8 cellular contexts compared by ENCODE assay signal in genomic region chr2:69643602-69644505, GRCh38. TPM values are rescaled to one million over a fixed set of nuclear protein-coding genes. Genes with fewer than 3 reads are reported as not detected.
DNase-seq lines count a peak whose midpoint lies in the region; ATAC-seq and TF ChIP-seq lines count a peak whose summit lies in the region.

TSS of gene AAK1 (minus strand) at chr2:69643739. CDS start at chr2:69643040, 699 bp downstream.

- H3K4me2 ChIP-seq in parathyroid adenoma (ENCODE audit: low read length) = peak within 1 kb of the TSS; percentile 89

- H3K9me3 Mint-ChIP-seq in activated naive CD8-positive, alpha-beta T cell treated with anti-CD3 and anti-CD28 coated beads, Interleukin-2, amount 50 U/mL, for 24 hours = peaks cover 4% of the 10 kb centered on the region

- CTCF ChIA-PET in GM10248 (lab: Yijun Ruan, JAX) = interaction anchor here (0.7 to 2.8 kb wide), 11 partner anchors 10 to 206 kb away, joined by 3 to 14 read pairs (median 3); partner anchors contain the start of gene NFU1

- H3K4me3 ChIP-seq in parathyroid adenoma (ENCODE audit: low read depth, low read length) (peak within 1 kb of the TSS; percentile 98), tibial artery (peak within 1 kb of the TSS; percentile 91 to 98)

- peak; percentile 51 for ATAC-seq in HG02678 (IDR thresholded peaks at IDR 0.05; ENCODE audit: unreplicated experiment)
- ATAC-seq in activated naive CD8-positive, alpha-beta T cell treated with anti-CD3 and anti-CD28 coated beads, Interleukin-2, amount 50 U/mL, for 24 hours = peak; percentile 58
- peak; percentile 95 for ATAC-seq in Right ventricle myocardium superior (ENCODE audit: poor library complexity)

- POLR2A ChIA-PET in GM10248 (lab: Yijun Ruan, JAX) = interaction anchor here (0.7 kb wide), 1 partner anchor 8 kb away, joined by 4 read pairs; no protein-coding TSS in a partner anchor

- H3K4me1 ChIP-seq in parathyroid adenoma (peaks cover 17% of the 10 kb centered on the region), tibial artery (peaks cover 0 to 43% (median 32%) of the 10 kb centered on the region in 4 donors)

- H3K79me2 ChIP-seq in parathyroid adenoma = peaks cover 39% of the 10 kb centered on the region

- H3K9me3 ChIP-seq in parathyroid adenoma (ENCODE audit: control insufficient read depth, low read length) (no peaks in the 10 kb centered on the region), tibial artery (no peaks in the 10 kb centered on the region)

- H3K36me3 ChIP-seq in parathyroid adenoma (ENCODE audit: control insufficient read depth, insufficient read depth, low read length) (no peaks in the 10 kb centered on the region), tibial artery (no peaks in the 10 kb centered on the region)

- peak within 1 kb of the TSS; percentile 93 for H3K27ac Mint-ChIP-seq in activated naive CD8-positive, alpha-beta T cell treated with anti-CD3 and anti-CD28 coated beads, Interleukin-2, amount 50 U/mL, for 24 hours

- H3K27me3 ChIP-seq in parathyroid adenoma (ENCODE audit: control insufficient read depth, insufficient read depth, low read length) (no peaks in the 10 kb centered on the region), tibial artery (no peaks in the 10 kb centered on the region)

- H3K4me1 Mint-ChIP-seq in activated naive CD8-positive, alpha-beta T cell treated with anti-CD3 and anti-CD28 coated beads, Interleukin-2, amount 50 U/mL, for 24 hours = peaks cover 64% of the 10 kb centered on the region

- H3K27me3 Mint-ChIP-seq in activated naive CD8-positive, alpha-beta T cell treated with anti-CD3 and anti-CD28 coated beads, Interleukin-2, amount 50 U/mL, for 24 hours = no peaks in the 10 kb centered on the region

- H3K9ac ChIP-seq in parathyroid adenoma = peak within 1 kb of the TSS; percentile 99

- peak within 1 kb of the TSS; percentile 89 for H3K4me3 Mint-ChIP-seq in activated naive CD8-positive, alpha-beta T cell treated with anti-CD3 and anti-CD28 coated beads, Interleukin-2, amount 50 U/mL, for 24 hours

- DNase-seq in GM10248 (ENCODE audit: extremely low spot score) (peak; percentile 89), NCI-H1417 (lab: John Stamatoyannopoulos, UW) (peak; percentile 91 to 99 (median 97)), SW 1271 (lab: John Stamatoyannopoulos, UW) (peak; percentile 79 to 88), Right ventricle myocardium superior (peak; percentile 95), tibial artery (peak; percentile 89 to 94)
- DNase-seq in activated naive CD8-positive, alpha-beta T cell treated with anti-CD3 and anti-CD28 coated beads, Interleukin-2, amount 50 U/mL, for 24 hours = peak; percentile 92

- intact Hi-C loops in Right ventricle myocardium superior (cut with DNase I) = loop anchor here (5.0 to 10.0 kb wide), 2 partner anchors 71 to 82 kb away; no protein-coding TSS in a partner anchor
- intact Hi-C loops in tibial artery (cut with DNase I; ENCODE audit: low total_unique reads) = no loop called here

- H3K27ac ChIP-seq in parathyroid adenoma = peak within 1 kb of the TSS; percentile 99
- peak within 1 kb of the TSS; percentile 94 to 98 for H3K27ac ChIP-seq in tibial artery

- peak within 1 kb of the TSS; percentile 84 for H2AFZ ChIP-seq in parathyroid adenoma

- peaks cover 18% of the 10 kb centered on the region for H3K36me3 Mint-ChIP-seq in activated naive CD8-positive, alpha-beta T cell treated with anti-CD3 and anti-CD28 coated beads, Interleukin-2, amount 50 U/mL, for 24 hours (ENCODE audit: low read depth)

- no peak for TF ChIP-seq CTCF in GM10248 (IDR thresholded peaks at IDR 0.05; ENCODE audit: control extremely low read depth, extremely low read depth, low read depth, missing control alignments)
- no peak for TF ChIP-seq CTCF in parathyroid adenoma (IDR thresholded peaks at IDR 0.05)
- TF ChIP-seq CTCF in tibial artery (IDR thresholded peaks at IDR 0.05) = no peak

RNA-seq across cellular contexts. Expression of gene AAK1, which starts in this region (rescaled TPM):
- total RNA-seq in Right ventricle myocardium superior = 87.2 TPM

Comparison
In these comparisons a context has a peak if more than half of its experiments do, and no peak if none do; other contexts are left out.
1. Peak in every context shown above with its lines: DNase-seq, ATAC-seq, H3K4me3 ChIP-seq and H3K27ac ChIP-seq.